Comparison of ENCODE assay signal across 8 cellular contexts in genomic region chr2:11123856-11124759, GRCh38. TPM values are rescaled to one million over a fixed set of nuclear protein-coding genes. Genes with fewer than 3 reads are reported as not detected.
DNase-seq lines count a peak whose midpoint lies in the region; ATAC-seq and TF ChIP-seq lines count a peak whose summit lies in the region.

No MANE protein-coding gene starts in this region.

- TF ChIP-seq CTCF in AG04450 (IDR thresholded peaks at IDR 0.05; ENCODE audit: low read depth, low read length), result peak; percentile 95
- TF ChIP-seq CTCF in right atrium auricular region (IDR thresholded peaks at IDR 0.05), result peak; percentile 49 to 76

- H3K9me3 ChIP-seq in AG04450 (ENCODE audit: control insufficient read depth, insufficient read depth, low read length) (no peaks in the 10 kb centered on the region), right atrium auricular region (no peaks in the 10 kb centered on the region)

- no peaks in the 10 kb centered on the region for H3K4me1 ChIP-seq in right atrium auricular region

- H3K27me3 ChIP-seq in AG04450 (ENCODE audit: control insufficient read depth, insufficient read depth, low read length) (no peaks in the 10 kb centered on the region), right atrium auricular region (no peaks in the 10 kb centered on the region)

- H3K27ac ChIP-seq in AG04450 (ENCODE audit: low read depth, low read length) (no peak overlapping the region), right atrium auricular region (no peak overlapping the region)

- ATAC-seq in HG02938 (IDR thresholded peaks at IDR 0.05; ENCODE audit: unreplicated experiment), result no peak

- DNase-seq in AG04450 (ENCODE audit: low read depth, low spot score), result no peak
- DNase-seq in GM19238 (ENCODE audit: insufficient read length, low spot score), result peak; percentile 45
- DNase-seq in NCI-H1417 (lab: John Stamatoyannopoulos, UW), result peak; percentile 85 to 95 (median 95)
- DNase-seq in SKM-1 (lab: John Stamatoyannopoulos, UW; ENCODE audit: unreplicated experiment), result peak; percentile 28
- DNase-seq in activated naive CD8-positive, alpha-beta T cell treated with anti-CD3 and anti-CD28 coated beads, Interleukin-2, amount 50 U/mL, for 16 hours (ENCODE audit: low read depth, low spot score), result peak; percentile 12
- DNase-seq in right atrium auricular region (ENCODE audit: low spot score), result no peak
- DNase-seq in stimulated activated CD4-positive, alpha-beta T cell treated with anti-CD3 and anti-CD28 coated beads, Interleukin-12 subunit alpha, Interleukin-12 subunit beta, amount 100 ng/mL, for 24 hours (ENCODE audit: low read depth in 2 of 2), result peak; percentile 54 to 77

- POLR2A ChIA-PET in AG04450 (lab: Yijun Ruan, JAX), result no interaction called here

- H3K36me3 ChIP-seq in right atrium auricular region, result no peaks in the 10 kb centered on the region

- CTCF ChIA-PET in AG04450 (lab: Charles Lee), result interaction anchor here (0.6 to 10.6 kb wide), 33 partner anchors 8 to 461 kb away, joined by 3 to 360 read pairs (median 4); partner anchors contain the start of genes E2F6 and KCNF1

- H3K4me3 ChIP-seq in AG04450 (ENCODE audit: low read depth, low read length) (no peak overlapping the region), right atrium auricular region (no peak overlapping the region)

RNA-seq across cellular contexts. Expression of gene SLC66A3, which starts 31.2 kb away (rescaled TPM):
- polyA plus RNA-seq in AG04450 (2011; rRNA removed), result 40.1 and 42.6 TPM in 2 replicates
- polyA minus RNA-seq in AG04450 (2011; rRNA and poly(A)+ RNA removed), result 34.8 and 39.5 TPM in 2 replicates
- total RNA-seq in right atrium auricular region, result 10 to 100 TPM; 18.7 to 19.2 TPM

Comparison
In these comparisons a context has a peak if more than half of its experiments do, and no peak if none do; other contexts are left out.
1. DNase-seq: peak in GM19238 (single experiment), NCI-H1417 (3 of 3), SKM-1 (single experiment), activated naive CD8-positive, alpha-beta T cell treated with anti-CD3 and anti-CD28 coated beads, Interleukin-2, amount 50 U/mL, for 16 hours (single experiment) and stimulated activated CD4-positive, alpha-beta T cell treated with anti-CD3 and anti-CD28 coated beads, Interleukin-12 subunit alpha, Interleukin-12 subunit beta, amount 100 ng/mL, for 24 hours (2 of 2); none in AG04450 (single experiment) and right atrium auricular region (single experiment).